1 cellular context compared by ENCODE assay signal in genomic region chr2:66574701-66575624, GRCh38.
A peak's percentile ranks its signal among the peaks of the same experiment; 100 is the strongest.
TF ChIP-seq lines count a peak whose summit lies in the region.

No MANE protein-coding gene starts in this region.

TF ChIP-seq in K562, 482 proteins besides CTCF, POLR2A, EP300 and RAD21 (continued from another document and continues in another):
- no peak for TF ChIP-seq CUX1 (CRISPR knock-in tag; IDR thresholded peaks at IDR 0.05)
- TF ChIP-seq RBM15 (IDR thresholded peaks at IDR 0.05; ENCODE audit: insufficient read depth, low read length): no peak
- TF ChIP-seq U2AF2 (optimal IDR thresholded peaks at IDR 0.05; ENCODE audit: low read depth, low read length): no peak
- TF ChIP-seq ZNF12 (CRISPR knock-in tag; IDR thresholded peaks at IDR 0.05): no peak
- TF ChIP-seq, protein P1, sequence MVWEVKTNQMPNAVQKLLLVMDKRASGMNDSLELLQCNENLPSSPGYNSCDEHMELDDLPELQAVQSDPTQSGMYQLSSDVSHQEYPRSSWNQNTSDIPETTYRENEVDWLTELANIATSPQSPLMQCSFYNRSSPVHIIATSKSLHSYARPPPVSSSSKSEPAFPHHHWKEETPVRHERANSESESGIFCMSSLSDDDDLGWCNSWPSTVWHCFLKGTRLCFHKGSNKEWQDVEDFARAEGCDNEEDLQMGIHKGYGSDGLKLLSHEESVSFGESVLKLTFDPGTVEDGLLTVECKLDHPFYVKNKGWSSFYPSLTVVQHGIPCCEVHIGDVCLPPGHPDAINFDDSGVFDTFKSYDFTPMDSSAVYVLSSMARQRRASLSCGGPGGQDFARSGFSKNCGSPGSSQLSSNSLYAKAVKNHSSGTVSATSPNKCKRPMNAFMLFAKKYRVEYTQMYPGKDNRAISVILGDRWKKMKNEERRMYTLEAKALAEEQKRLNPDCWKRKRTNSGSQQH (CRISPR knock-in tag; IDR thresholded peaks at IDR 0.05): peak; percentile 44; the same call in 1 of the 2 replicates
- TF ChIP-seq, protein P2, sequence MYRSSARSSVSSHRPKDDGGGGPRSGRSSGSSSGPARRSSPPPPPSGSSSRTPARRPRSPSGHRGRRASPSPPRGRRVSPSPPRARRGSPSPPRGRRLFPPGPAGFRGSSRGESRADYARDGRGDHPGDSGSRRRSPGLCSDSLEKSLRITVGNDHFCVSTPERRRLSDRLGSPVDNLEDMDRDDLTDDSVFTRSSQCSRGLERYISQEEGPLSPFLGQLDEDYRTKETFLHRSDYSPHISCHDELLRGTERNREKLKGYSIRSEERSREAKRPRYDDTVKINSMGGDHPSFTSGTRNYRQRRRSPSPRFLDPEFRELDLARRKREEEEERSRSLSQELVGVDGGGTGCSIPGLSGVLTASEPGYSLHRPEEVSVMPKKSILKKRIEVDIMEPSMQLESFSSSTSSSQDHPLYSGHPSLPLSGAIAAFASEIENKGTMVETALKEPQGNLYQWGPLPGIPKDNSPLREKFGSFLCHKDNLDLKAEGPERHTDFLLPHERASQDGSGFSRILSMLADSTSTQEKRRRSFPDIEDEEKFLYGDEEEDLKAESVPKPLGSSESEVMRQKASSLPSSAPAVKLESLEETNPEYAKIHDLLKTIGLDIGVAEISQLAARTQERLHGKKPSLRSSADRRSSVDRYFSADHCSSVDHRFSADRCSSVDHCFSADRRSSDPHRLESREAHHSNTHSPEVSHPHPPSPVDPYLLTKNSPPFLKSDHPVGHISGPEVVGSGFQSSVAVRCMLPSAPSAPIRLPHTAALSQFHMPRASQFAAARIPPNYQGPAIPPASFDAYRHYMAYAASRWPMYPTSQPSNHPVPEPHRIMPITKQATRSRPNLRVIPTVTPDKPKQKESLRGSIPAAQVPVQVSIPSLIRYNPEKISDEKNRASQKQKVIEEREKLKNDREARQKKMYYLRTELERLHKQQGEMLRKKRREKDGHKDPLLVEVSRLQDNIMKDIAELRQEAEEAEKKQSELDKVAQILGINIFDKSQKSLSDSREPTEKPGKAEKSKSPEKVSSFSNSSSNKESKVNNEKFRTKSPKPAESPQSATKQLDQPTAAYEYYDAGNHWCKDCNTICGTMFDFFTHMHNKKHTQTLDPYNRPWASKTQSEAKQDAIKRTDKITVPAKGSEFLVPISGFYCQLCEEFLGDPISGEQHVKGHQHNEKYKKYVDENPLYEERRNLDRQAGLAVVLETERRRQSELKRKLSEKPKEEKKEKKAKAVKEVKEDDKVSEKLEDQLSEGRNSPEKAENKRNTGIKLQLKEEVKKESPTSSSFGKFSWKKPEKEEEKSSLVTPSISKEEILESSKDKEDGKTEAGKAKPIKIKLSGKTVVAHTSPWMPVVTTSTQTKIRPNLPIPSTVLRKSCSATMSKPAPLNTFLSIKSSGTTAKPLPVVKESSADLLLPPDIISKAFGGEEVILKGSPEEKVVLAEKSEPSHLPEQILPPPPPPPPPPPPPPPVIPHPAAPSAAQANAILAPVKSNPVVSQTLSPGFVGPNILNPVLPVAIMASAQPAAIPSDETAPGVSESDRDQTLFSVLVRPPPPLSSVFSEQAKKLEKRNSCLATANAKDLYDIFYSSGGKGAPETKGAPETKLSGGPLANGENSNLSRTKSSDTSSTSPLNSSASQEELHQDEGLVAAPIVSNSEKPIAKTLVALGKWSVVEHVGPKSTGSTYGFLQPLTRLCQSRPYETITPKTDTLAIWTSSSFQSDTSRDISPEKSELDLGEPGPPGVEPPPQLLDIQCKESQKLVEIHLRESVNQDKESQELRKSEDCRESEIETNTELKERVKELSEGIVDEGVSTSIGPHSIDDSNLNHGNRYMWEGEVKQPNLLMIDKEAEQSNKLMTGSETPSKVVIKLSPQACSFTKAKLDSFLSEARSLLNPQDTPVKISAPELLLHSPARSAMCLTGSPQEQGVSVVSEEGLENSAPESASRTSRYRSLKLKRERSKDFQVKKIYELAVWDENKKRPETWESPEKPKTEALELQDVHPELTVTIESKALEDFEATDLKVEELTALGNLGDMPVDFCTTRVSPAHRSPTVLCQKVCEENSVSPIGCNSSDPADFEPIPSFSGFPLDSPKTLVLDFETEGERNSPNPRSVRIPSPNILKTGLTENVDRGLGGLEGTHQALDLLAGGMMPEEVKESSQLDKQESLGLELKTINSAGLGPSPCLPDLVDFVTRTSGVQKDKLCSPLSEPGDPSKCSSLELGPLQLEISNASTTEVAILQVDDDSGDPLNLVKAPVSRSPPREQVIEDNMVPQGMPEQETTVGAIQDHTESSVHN (IDR thresholded peaks at IDR 0.05; ENCODE audit: borderline replicate concordance in 1 of 2, low read depth in 1 of 2): no peak
- 0 out of 2 replicates have a peak, but pooled peaks have one; percentile 21 for TF ChIP-seq ETV1 (tag; conservative IDR thresholded peaks at IDR 0.05; ENCODE audit: low read depth)
- no peak for TF ChIP-seq SRSF1 (IDR thresholded peaks at IDR 0.05; ENCODE audit: low read depth, low read length)
- TF ChIP-seq ZNF224 (CRISPR knock-in tag; IDR thresholded peaks at IDR 0.05): no peak
- no peak for TF ChIP-seq RNF219 (CRISPR knock-in tag; IDR thresholded peaks at IDR 0.05)
- TF ChIP-seq DNMT1 (IDR thresholded peaks at IDR 0.05): no peak
- TF ChIP-seq ZC3H8 (IDR thresholded peaks at IDR 0.05): peak; percentile 44; the same call in 1 of the 2 replicates
- TF ChIP-seq BCOR (IDR thresholded peaks at IDR 0.05): peak; percentile 57; the same call in 1 of the 2 replicates
- TF ChIP-seq, protein P3, sequence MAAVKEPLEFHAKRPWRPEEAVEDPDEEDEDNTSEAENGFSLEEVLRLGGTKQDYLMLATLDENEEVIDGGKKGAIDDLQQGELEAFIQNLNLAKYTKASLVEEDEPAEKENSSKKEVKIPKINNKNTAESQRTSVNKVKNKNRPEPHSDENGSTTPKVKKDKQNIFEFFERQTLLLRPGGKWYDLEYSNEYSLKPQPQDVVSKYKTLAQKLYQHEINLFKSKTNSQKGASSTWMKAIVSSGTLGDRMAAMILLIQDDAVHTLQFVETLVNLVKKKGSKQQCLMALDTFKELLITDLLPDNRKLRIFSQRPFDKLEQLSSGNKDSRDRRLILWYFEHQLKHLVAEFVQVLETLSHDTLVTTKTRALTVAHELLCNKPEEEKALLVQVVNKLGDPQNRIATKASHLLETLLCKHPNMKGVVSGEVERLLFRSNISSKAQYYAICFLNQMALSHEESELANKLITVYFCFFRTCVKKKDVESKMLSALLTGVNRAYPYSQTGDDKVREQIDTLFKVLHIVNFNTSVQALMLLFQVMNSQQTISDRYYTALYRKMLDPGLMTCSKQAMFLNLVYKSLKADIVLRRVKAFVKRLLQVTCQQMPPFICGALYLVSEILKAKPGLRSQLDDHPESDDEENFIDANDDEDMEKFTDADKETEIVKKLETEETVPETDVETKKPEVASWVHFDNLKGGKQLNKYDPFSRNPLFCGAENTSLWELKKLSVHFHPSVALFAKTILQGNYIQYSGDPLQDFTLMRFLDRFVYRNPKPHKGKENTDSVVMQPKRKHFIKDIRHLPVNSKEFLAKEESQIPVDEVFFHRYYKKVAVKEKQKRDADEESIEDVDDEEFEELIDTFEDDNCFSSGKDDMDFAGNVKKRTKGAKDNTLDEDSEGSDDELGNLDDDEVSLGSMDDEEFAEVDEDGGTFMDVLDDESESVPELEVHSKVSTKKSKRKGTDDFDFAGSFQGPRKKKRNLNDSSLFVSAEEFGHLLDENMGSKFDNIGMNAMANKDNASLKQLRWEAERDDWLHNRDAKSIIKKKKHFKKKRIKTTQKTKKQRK (IDR thresholded peaks at IDR 0.05; ENCODE audit: borderline replicate concordance, low read depth, low read length): no peak
- TF ChIP-seq ZNF507 (tag; conservative IDR thresholded peaks at IDR 0.05): no peak
- TF ChIP-seq HDAC2 (IDR thresholded peaks at IDR 0.05): peak; percentile 74
- TF ChIP-seq TSC22D4 (tag; IDR thresholded peaks at IDR 0.05): no peak
- TF ChIP-seq ZNF280A (IDR thresholded peaks at IDR 0.05; ENCODE audit: low read depth, partially characterized antibody): no peak
- TF ChIP-seq E2F5 (CRISPR knock-in tag; IDR thresholded peaks at IDR 0.05): no peak
